ENCODE assay signal across 33 cellular contexts in the genomic region with DNA sequence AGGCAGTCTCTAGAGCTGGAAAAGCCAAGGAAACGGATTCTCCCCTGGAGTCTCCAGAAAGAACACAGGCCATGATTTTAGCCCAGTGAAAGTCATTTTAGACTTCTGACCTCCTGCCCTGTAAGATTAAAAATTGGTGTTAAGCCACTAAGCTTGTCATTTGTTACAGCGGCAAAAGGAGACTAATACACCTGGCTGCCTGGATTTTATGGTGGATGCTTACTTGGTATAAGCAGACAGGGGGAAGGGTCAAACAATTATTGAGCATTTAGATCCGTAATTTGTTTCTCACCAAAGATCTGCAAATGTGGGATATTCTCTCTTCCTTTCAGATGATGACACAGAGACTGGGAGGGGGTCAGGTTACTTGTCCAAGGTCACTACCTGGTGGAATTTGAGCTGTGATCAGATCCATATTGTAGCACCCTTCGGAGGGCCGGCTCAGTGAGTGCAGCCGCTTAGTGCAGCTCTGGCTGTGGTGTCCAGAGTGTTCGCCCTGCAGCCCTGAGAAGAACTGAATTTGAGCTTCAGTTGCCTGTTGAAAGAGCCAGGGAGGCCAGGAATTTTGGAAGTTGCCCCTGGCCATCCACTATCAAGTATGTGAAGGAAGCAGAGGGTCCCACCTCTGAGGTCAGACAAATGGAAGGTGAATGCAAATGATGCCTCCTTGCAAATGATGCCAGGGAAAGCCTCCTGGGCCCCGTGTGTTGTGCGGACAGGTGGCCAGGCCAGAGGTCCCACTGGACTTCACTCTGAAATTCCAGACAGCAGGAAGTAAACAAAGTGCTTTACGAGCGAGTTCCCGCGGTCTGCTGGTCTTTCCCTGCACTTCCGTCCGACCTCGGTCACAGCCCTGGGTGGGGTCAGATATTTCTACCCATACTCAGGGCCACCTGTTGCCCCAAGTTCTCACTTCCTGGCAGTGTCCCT. TPM values are rescaled to one million over a fixed set of nuclear protein-coding genes. Genes with fewer than 3 reads are reported as not detected.
A peak's percentile ranks its signal among the peaks of the same experiment; 100 is the strongest.
DNase-seq lines count a peak whose midpoint lies in the region; ATAC-seq and TF ChIP-seq lines count a peak whose summit lies in the region.
"Had no signal": no experiment of that assay in that cellular context is flagged by ENCODE, and none has a peak within 500 bp of the region (broad histone marks: within the 10 kb centered on the region; RNA-seq: fewer than 3 reads in every experiment).

No MANE protein-coding gene starts in this region.

- peak; percentile 40 for DNase-seq in LoVo (ENCODE audit: low spot score)
- DNase-seq in endodermal cell: peak; percentile 43
- peak; percentile 22 to 29 for DNase-seq in lung microvascular endothelial cell (ENCODE audit: low read depth in 2 of 2)
- DNase-seq in upper lobe of right lung: peak; percentile 27
- DNase-seq in NOMO-1 (lab: John Stamatoyannopoulos, UW; ENCODE audit: unreplicated experiment in 2 of 2): no peak
- DNase-seq in right atrium auricular region (ENCODE audit: low spot score): no peak
- no peak for DNase-seq in activated naive CD4-positive, alpha-beta T cell treated with anti-CD3 and anti-CD28 coated beads, Interleukin-2, amount 50 U/mL, for 72 hours (ENCODE audit: low spot score in 2 of 2)
- DNase-seq: activated CD4-positive, alpha-beta T cell treated with anti-CD3 and anti-CD28 coated beads, Interleukin-2, amount 50 U/mL, for 4 hours; activated CD4-positive, CD25-positive, alpha-beta regulatory T cell; activated CD8-positive, alpha-beta memory T cell treated with anti-CD3 and anti-CD28 coated beads, Interleukin-2, amount 50 U/mL, for 4 hours; aorta; C1 segment of cervical spinal cord; DND-41; effector memory CD4-positive, alpha-beta T cell; foreskin melanocyte; HCEC 1CT; immature natural killer cell; Kasumi-1; left ventricle myocardium superior; midbrain; NCI-H1694; NCI-H2171; NCI-H510A treated with DMSO at 0.1 percent for 48 hours; ovary; PC-9; SHP77; spleen; stimulated activated CD4-positive, alpha-beta T cell treated with anti-CD3 and anti-CD28 coated beads, Interleukin-2, amount 100 ng/mL, for 48 hours; upper lobe of left lung had no signal

- H3K27ac ChIP-seq in endodermal cell (ENCODE audit: low read depth, low read length): no peak overlapping the region
- no peak overlapping the region for H3K27ac ChIP-seq in upper lobe of right lung
- no peak overlapping the region for H3K27ac ChIP-seq in right atrium auricular region
- H3K27ac ChIP-seq: esophagus muscularis mucosa, ovary, PC-9, spleen, upper lobe of left lung had no signal

- H3K4me1 Mint-ChIP-seq in endodermal cell: peaks cover 7% of the 10 kb centered on the region

- intact Hi-C loops in upper lobe of right lung (cut with DNase I): no loop called here

- no peaks in the 10 kb centered on the region for H3K27me3 ChIP-seq in endodermal cell (ENCODE audit: control insufficient read depth, insufficient read depth, low read length, poor library complexity, severe bottlenecking)
- H3K27me3 ChIP-seq in upper lobe of right lung: no peaks in the 10 kb centered on the region
- no peaks in the 10 kb centered on the region for H3K27me3 ChIP-seq in right atrium auricular region
- H3K27me3 ChIP-seq: esophagus muscularis mucosa, ovary, spleen, upper lobe of left lung had no signal

- no peak overlapping the region for H3K27ac Mint-ChIP-seq in endodermal cell
- no peak overlapping the region for H3K27ac Mint-ChIP-seq in activated naive CD4-positive, alpha-beta T cell treated with anti-CD3 and anti-CD28 coated beads, Interleukin-2, amount 50 U/mL, for 72 hours
- H3K27ac Mint-ChIP-seq: activated naive CD8-positive, alpha-beta T cell; activated T-helper 2 cell treated with anti-CD3 and anti-CD28 coated beads, Interferon-gamma antibody, Interleukin-2, Interleukin-4, amounts not matched to agents 10 μg/mL and 5 μg/mL and 100 μg/mL, durations not matched to agents 14 hours and 24 hours and 36 hours; immature natural killer cell; natural killer cell treated with Interleukin-12 subunit alpha and Interleukin-12 subunit beta and Interleukin-15 and Interleukin-18, amount 100 ng/mL, for 72 hours had no signal

- no peak for TF ChIP-seq CTCF in endodermal cell (conservative IDR thresholded peaks at IDR 0.05)
- TF ChIP-seq CTCF in upper lobe of right lung (IDR thresholded peaks at IDR 0.05): no peak
- TF ChIP-seq CTCF in right atrium auricular region (IDR thresholded peaks at IDR 0.05): no peak

- H3K9me3 Mint-ChIP-seq in endodermal cell: peaks cover 7% of the 10 kb centered on the region
- H3K9me3 Mint-ChIP-seq in activated naive CD4-positive, alpha-beta T cell treated with anti-CD3 and anti-CD28 coated beads, Interleukin-2, amount 50 U/mL, for 72 hours: no peaks in the 10 kb centered on the region
- H3K9me3 Mint-ChIP-seq: activated T-helper 2 cell treated with anti-CD3 and anti-CD28 coated beads, Interferon-gamma antibody, Interleukin-2, Interleukin-4, amounts not matched to agents 10 μg/mL and 5 μg/mL and 100 μg/mL, durations not matched to agents 14 hours and 24 hours and 36 hours; immature natural killer cell; natural killer cell treated with Interleukin-12 subunit alpha and Interleukin-12 subunit beta and Interleukin-15 and Interleukin-18, amount 100 ng/mL, for 72 hours had no signal

- peaks cover 33% of the 10 kb centered on the region for H3K36me3 Mint-ChIP-seq in endodermal cell (ENCODE audit: low read depth)
- peaks cover 0 to 8% of the 10 kb centered on the region in 2 donors for H3K36me3 Mint-ChIP-seq in activated naive CD4-positive, alpha-beta T cell treated with anti-CD3 and anti-CD28 coated beads, Interleukin-2, amount 50 U/mL, for 72 hours
- H3K36me3 Mint-ChIP-seq: natural killer cell treated with Interleukin-12 subunit alpha and Interleukin-12 subunit beta and Interleukin-15 and Interleukin-18, amount 100 ng/mL, for 72 hours had no signal

- peaks cover 5% of the 10 kb centered on the region for H3K9me3 ChIP-seq in endodermal cell (ENCODE audit: control insufficient read depth, low read length)
- H3K9me3 ChIP-seq in upper lobe of right lung: no peaks in the 10 kb centered on the region
- H3K9me3 ChIP-seq in right atrium auricular region: no peaks in the 10 kb centered on the region
- H3K9me3 ChIP-seq: esophagus muscularis mucosa, ovary, spleen, upper lobe of left lung had no signal

- no peak overlapping the region for H3K4me3 ChIP-seq in endodermal cell (ENCODE audit: low read length)
- H3K4me3 ChIP-seq in upper lobe of right lung: no peak overlapping the region
- H3K4me3 ChIP-seq in right atrium auricular region: no peak overlapping the region
- H3K4me3 ChIP-seq: esophagus muscularis mucosa, ovary, PC-9, spleen, upper lobe of left lung had no signal

- ATAC-seq in upper lobe of right lung: no peak
- no peak for ATAC-seq in activated naive CD4-positive, alpha-beta T cell treated with anti-CD3 and anti-CD28 coated beads, Interleukin-2, amount 50 U/mL, for 72 hours
- ATAC-seq: left ventricle myocardium superior; natural killer cell treated with Interleukin-12 subunit alpha and Interleukin-12 subunit beta and Interleukin-15 and Interleukin-18, amount 100 ng/mL, for 72 hours had no signal

- peaks cover 1% of the 10 kb centered on the region for H3K27me3 Mint-ChIP-seq in endodermal cell (ENCODE audit: insufficient read depth)
- H3K27me3 Mint-ChIP-seq: activated naive CD8-positive, alpha-beta T cell; natural killer cell treated with Interleukin-12 subunit alpha and Interleukin-12 subunit beta and Interleukin-15 and Interleukin-18, amount 100 ng/mL, for 72 hours had no signal

- 91 to 92% methylated on average over 6 to 16 of the region's 16 CpGs for WGBS in endodermal cell (ENCODE audit: insufficient coverage in 1 of 2, insufficient read length in 1 of 2), 2 experiments

- no peak overlapping the region for H3K4me3 Mint-ChIP-seq in endodermal cell
- H3K4me3 Mint-ChIP-seq: activated naive CD8-positive, alpha-beta T cell; immature natural killer cell; natural killer cell treated with Interleukin-12 subunit alpha and Interleukin-12 subunit beta and Interleukin-15 and Interleukin-18, amount 100 ng/mL, for 72 hours had no signal

- no peak overlapping the region for H3K9ac ChIP-seq in endodermal cell (ENCODE audit: extremely low read depth, low read length, poor library complexity, severe bottlenecking)

- peaks cover 3% of the 10 kb centered on the region for H3K4me1 ChIP-seq in endodermal cell (ENCODE audit: control insufficient read depth, insufficient read depth, low read length)
- no peaks in the 10 kb centered on the region for H3K4me1 ChIP-seq in upper lobe of right lung
- peaks cover 0 to 11% of the 10 kb centered on the region in 2 donors for H3K4me1 ChIP-seq in right atrium auricular region
- H3K4me1 ChIP-seq: upper lobe of left lung had no signal

- H3K36me3 ChIP-seq in endodermal cell (ENCODE audit: control insufficient read depth, insufficient read depth, low read length): no peaks in the 10 kb centered on the region
- peaks cover 2% of the 10 kb centered on the region for H3K36me3 ChIP-seq in upper lobe of right lung
- peaks cover 1% of the 10 kb centered on the region for H3K36me3 ChIP-seq in right atrium auricular region
- H3K36me3 ChIP-seq: ovary had no signal

RNA-seq across cellular contexts. Expression of a gene that starts 15.1 kb away (rescaled TPM):
- total RNA-seq in endodermal cell: 10 to 100 TPM; 62.4 to 63.4 TPM
- polyA plus RNA-seq in endodermal cell (2013, experiment 1 of 2): 73.3 TPM
- polyA plus RNA-seq in endodermal cell (2013, experiment 2 of 2): 69.6 TPM
- 31.8 and 32.9 TPM in 2 replicates for total RNA-seq in lung microvascular endothelial cell
- 27.2 TPM for total RNA-seq in upper lobe of right lung
- total RNA-seq in right atrium auricular region: 10 to 100 TPM; 54.0 to 58.9 TPM
- 10 to 100 TPM; 36.0 to 45.9 TPM for total RNA-seq in activated naive CD4-positive, alpha-beta T cell treated with anti-CD3 and anti-CD28 coated beads, Interleukin-2, amount 50 U/mL, for 72 hours

RNA-seq across cellular contexts. Expression of a gene that starts 33.5 kb away (rescaled TPM):
- 1 to 10 TPM; 1.0 to 5.2 TPM for total RNA-seq in endodermal cell
- polyA plus RNA-seq in endodermal cell (2013, experiment 1 of 2): 0.61 TPM
- polyA plus RNA-seq in endodermal cell (2013, experiment 2 of 2): 0.87 TPM
- total RNA-seq in lung microvascular endothelial cell: 12.0 and 12.5 TPM in 2 replicates
- total RNA-seq in upper lobe of right lung: 19.3 TPM
- total RNA-seq in right atrium auricular region: 10 to 100 TPM in 1 of 2 donors, 1 to 10 TPM in 1; 8.2 to 13.2 TPM
- total RNA-seq in activated naive CD4-positive, alpha-beta T cell treated with anti-CD3 and anti-CD28 coated beads, Interleukin-2, amount 50 U/mL, for 72 hours: 10 to 100 TPM in 1 of 2 donors, 1 to 10 TPM in 1; 9.9 to 73.8 TPM

Comparison
In these comparisons a context has a peak if more than half of its experiments do, and no peak if none do; other contexts are left out.
1. DNase-seq: peak in LoVo (single experiment), endodermal cell (single experiment), lung microvascular endothelial cell (2 of 2) and upper lobe of right lung (single experiment); none in NOMO-1 (0 of 2), right atrium auricular region (single experiment) and activated naive CD4-positive, alpha-beta T cell treated with anti-CD3 and anti-CD28 coated beads, Interleukin-2, amount 50 U/mL, for 72 hours (0 of 2).